ENCODE assay signal across 13 cellular contexts in the genomic region with DNA sequence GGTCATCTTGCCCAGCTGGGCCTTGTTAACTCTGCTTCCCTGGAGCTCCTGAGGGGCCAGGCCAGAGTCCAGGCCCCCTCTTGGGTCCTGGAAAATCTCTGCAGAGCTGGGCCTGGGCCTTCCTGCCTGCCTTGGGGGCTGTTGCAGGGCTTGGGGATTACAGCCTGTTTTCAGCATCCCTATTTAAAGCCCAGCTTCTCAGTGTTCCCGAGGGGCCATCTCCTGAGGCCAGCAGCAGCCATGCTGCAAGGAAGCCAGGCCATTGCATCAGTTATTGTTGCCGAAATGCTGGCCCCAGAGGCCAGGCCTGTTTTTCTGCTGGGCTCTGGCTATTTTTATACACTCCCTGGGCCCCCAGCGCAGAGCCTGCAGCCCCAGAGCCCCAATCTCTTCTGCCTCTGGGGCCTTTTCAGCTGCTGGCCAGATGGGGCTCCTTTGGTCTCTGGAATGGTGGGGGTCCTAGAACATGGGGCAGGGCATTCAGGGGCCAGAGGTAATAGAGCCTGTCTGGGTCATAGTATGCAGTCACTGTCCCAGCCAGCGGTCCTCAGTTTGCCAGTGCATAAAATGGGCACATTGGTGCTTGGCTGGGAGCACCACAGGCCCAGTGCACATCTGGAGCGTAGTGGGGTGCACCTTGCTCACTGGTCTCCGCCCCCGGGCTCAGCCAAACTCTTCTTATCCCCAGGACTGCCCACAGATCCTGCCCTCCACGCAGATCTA. TPM values are rescaled to one million over a fixed set of nuclear protein-coding genes. Genes with fewer than 3 reads are reported as not detected.
DNase-seq lines count a peak whose midpoint lies in the region; ATAC-seq, FAIRE-seq and TF ChIP-seq lines count a peak whose summit lies in the region.
"Had no signal": no experiment of that assay in that cellular context is flagged by ENCODE, and none has a peak within 500 bp of the region (broad histone marks: within the 10 kb centered on the region; RNA-seq: fewer than 3 reads in every experiment).

No MANE protein-coding gene starts in this region.

- H4K12ac ChIP-seq in trophoblast cell (ENCODE audit: low read depth, low read length), result no peak overlapping the region

- no peaks in the 10 kb centered on the region for H3K27me3 Mint-ChIP-seq in CD4-positive, alpha-beta T cell
- H3K27me3 Mint-ChIP-seq in CD8-positive, alpha-beta memory T cell, result no peaks in the 10 kb centered on the region
- H3K27me3 Mint-ChIP-seq: activated naive CD4-positive, alpha-beta T cell treated with anti-CD3 and anti-CD28 coated beads, Interleukin-2, amount 50 U/mL, for 24 hours; naive thymus-derived CD8-positive, alpha-beta T cell had no signal

- H3K14ac ChIP-seq in trophoblast cell (ENCODE audit: low read length), result no peak overlapping the region

- H3K4ac ChIP-seq in trophoblast cell (ENCODE audit: low read depth, low read length), result no peak overlapping the region

- no peak overlapping the region for H3K9ac ChIP-seq in trophoblast cell (ENCODE audit: low read length)

- no peaks in the 10 kb centered on the region for H3K79me2 ChIP-seq in trophoblast cell (ENCODE audit: control insufficient read depth, insufficient read depth, low read length, poor library complexity)

- peaks cover 58 to 70% of the 10 kb centered on the region in 2 experiments for H3K36me3 ChIP-seq in trophoblast cell (ENCODE audit: control insufficient read depth in 1 of 2, insufficient read depth in 2 of 2, low read length in 2 of 2)
- no peaks in the 10 kb centered on the region for H3K36me3 ChIP-seq in CD8-positive, alpha-beta memory T cell (ENCODE audit: insufficient read depth, low read length)

- peaks cover 2% of the 10 kb centered on the region for H3K9me3 ChIP-seq in trophoblast cell (ENCODE audit: insufficient read depth, low read depth, low read length)
- no peaks in the 10 kb centered on the region for H3K9me3 ChIP-seq in CD4-positive, alpha-beta T cell (ENCODE audit: control insufficient read depth, low read length)
- no peaks in the 10 kb centered on the region for H3K9me3 ChIP-seq in CD8-positive, alpha-beta memory T cell (ENCODE audit: low read length)
- H3K9me3 ChIP-seq: sigmoid colon had no signal

- H2BK12ac ChIP-seq in trophoblast cell (ENCODE audit: low read length), result no peak overlapping the region

- H3K27me3 ChIP-seq in trophoblast cell (ENCODE audit: insufficient read depth, low read length), result no peaks in the 10 kb centered on the region
- H3K27me3 ChIP-seq in CD4-positive, alpha-beta T cell (ENCODE audit: control insufficient read depth, insufficient read depth, low read length), result no peaks in the 10 kb centered on the region
- no peaks in the 10 kb centered on the region for H3K27me3 ChIP-seq in CD8-positive, alpha-beta memory T cell (ENCODE audit: insufficient read depth, low read length, poor library complexity, severe bottlenecking)
- H3K27me3 ChIP-seq: dorsolateral prefrontal cortex, sigmoid colon had no signal

- peaks cover 0 to 5% of the 10 kb centered on the region in 2 donors for H3K36me3 Mint-ChIP-seq in activated naive CD4-positive, alpha-beta T cell treated with anti-CD3 and anti-CD28 coated beads, Interleukin-2, amount 50 U/mL, for 72 hours
- H3K36me3 Mint-ChIP-seq in CD4-positive, alpha-beta T cell (ENCODE audit: low read depth), result peaks cover 15% of the 10 kb centered on the region
- H3K36me3 Mint-ChIP-seq in CD8-positive, alpha-beta memory T cell, result peaks cover 0 to 36% (median 0%) of the 10 kb centered on the region in 3 donors

- POLR2A ChIA-PET in CD4-positive, alpha-beta T cell (lab: Charles Lee), result no interaction called here
- POLR2A ChIA-PET in CD8-positive, alpha-beta memory T cell (lab: Charles Lee), result no interaction called here

- H2BK120ac ChIP-seq in trophoblast cell (ENCODE audit: insufficient read depth, low read length, poor library complexity), result peak overlapping the region; percentile 29

- no peaks in the 10 kb centered on the region for H3K9me3 Mint-ChIP-seq in activated naive CD4-positive, alpha-beta T cell treated with anti-CD3 and anti-CD28 coated beads, Interleukin-2, amount 50 U/mL, for 72 hours
- no peaks in the 10 kb centered on the region for H3K9me3 Mint-ChIP-seq in CD4-positive, alpha-beta T cell
- H3K9me3 Mint-ChIP-seq in CD8-positive, alpha-beta memory T cell, result no peaks in the 10 kb centered on the region
- H3K9me3 Mint-ChIP-seq: activated naive CD4-positive, alpha-beta T cell treated with anti-CD3 and anti-CD28 coated beads, Interleukin-2, amount 50 U/mL, for 24 hours; naive thymus-derived CD8-positive, alpha-beta T cell had no signal

- ATAC-seq in activated naive CD4-positive, alpha-beta T cell treated with anti-CD3 and anti-CD28 coated beads, Interleukin-2, amount 50 U/mL, for 72 hours, result no peak
- ATAC-seq in CD4-positive, alpha-beta T cell (ENCODE audit: poor library complexity), result no peak
- ATAC-seq: naive thymus-derived CD8-positive, alpha-beta T cell had no signal

- H3K4me2 ChIP-seq in trophoblast cell (ENCODE audit: low read length), result no peak overlapping the region

- H3K79me1 ChIP-seq in trophoblast cell (ENCODE audit: low read length), result peaks cover 4% of the 10 kb centered on the region

- no peak for TF ChIP-seq CTCF in D721Med (IDR thresholded peaks at IDR 0.05; ENCODE audit: insufficient read depth, missing control alignments)
- TF ChIP-seq CTCF in CD4-positive, alpha-beta T cell (IDR thresholded peaks at IDR 0.05), result no peak

- H3K4me3 Mint-ChIP-seq in CD4-positive, alpha-beta T cell, result no peak overlapping the region
- H3K4me3 Mint-ChIP-seq in CD8-positive, alpha-beta memory T cell, result no peak overlapping the region
- H3K4me3 Mint-ChIP-seq: activated naive CD4-positive, alpha-beta T cell treated with anti-CD3 and anti-CD28 coated beads, Interleukin-2, amount 50 U/mL, for 24 hours; naive thymus-derived CD8-positive, alpha-beta T cell had no signal

- H2BK5ac ChIP-seq in trophoblast cell (ENCODE audit: low read depth, low read length, poor library complexity), result no peak overlapping the region

- H3K23ac ChIP-seq in trophoblast cell (ENCODE audit: low read length), result no peak overlapping the region

- intact Hi-C loops in CD4-positive, alpha-beta T cell (cut with DNase I, micrococcal nuclease), result no loop called here

- FAIRE-seq in D721Med (lab: Jason Lieb, UNC), result no peak

- no peak overlapping the region for H3K27ac Mint-ChIP-seq in activated naive CD4-positive, alpha-beta T cell treated with anti-CD3 and anti-CD28 coated beads, Interleukin-2, amount 50 U/mL, for 72 hours
- H3K27ac Mint-ChIP-seq in CD4-positive, alpha-beta T cell, result no peak overlapping the region
- no peak overlapping the region for H3K27ac Mint-ChIP-seq in CD8-positive, alpha-beta memory T cell
- H3K27ac Mint-ChIP-seq: activated naive CD4-positive, alpha-beta T cell treated with anti-CD3 and anti-CD28 coated beads, Interleukin-2, amount 50 U/mL, for 24 hours had no signal

- DNase-seq in D721Med (ENCODE audit: insufficient read length, low spot score) (peak; percentile 50), OCI-M1 (lab: John Stamatoyannopoulos, UW) (peak; percentile 4), fibroblast of gingiva (ENCODE audit: low read depth) (peak; percentile 92), trophoblast cell (peak; percentile 17 to 47), GF-D8 (lab: John Stamatoyannopoulos, UW) (no peak)
- no peak for DNase-seq in activated naive CD4-positive, alpha-beta T cell treated with anti-CD3 and anti-CD28 coated beads, Interleukin-2, amount 50 U/mL, for 72 hours (ENCODE audit: low spot score in 2 of 2)
- no peak for DNase-seq in CD4-positive, alpha-beta T cell
- DNase-seq in CD8-positive, alpha-beta memory T cell, result no peak
- DNase-seq: dorsolateral prefrontal cortex; kidney glomerular epithelial cell; naive thymus-derived CD8-positive, alpha-beta T cell; sigmoid colon had no signal

- no peak overlapping the region for H3K27ac ChIP-seq in trophoblast cell (ENCODE audit: low read depth, low read length)
- no peak overlapping the region for H3K27ac ChIP-seq in CD4-positive, alpha-beta T cell (ENCODE audit: low read depth, low read length)
- H3K27ac ChIP-seq in CD8-positive, alpha-beta memory T cell (ENCODE audit: low read depth, low read length), result no peak overlapping the region
- H3K27ac ChIP-seq: sigmoid colon had no signal

- WGBS in trophoblast cell (ENCODE audit: extremely low coverage, insufficient coverage, insufficient read length), result no CpG with 5 or more reads among the region's 8 CpGs

- no peaks in the 10 kb centered on the region for H3K4me1 ChIP-seq in trophoblast cell (ENCODE audit: control insufficient read depth in 1 of 2, insufficient read depth in 2 of 2, low read length in 2 of 2)
- no peaks in the 10 kb centered on the region for H3K4me1 ChIP-seq in CD8-positive, alpha-beta memory T cell (ENCODE audit: insufficient read depth, low read length)
- H3K4me1 ChIP-seq: sigmoid colon had no signal

- H2AFZ ChIP-seq in trophoblast cell (ENCODE audit: insufficient read depth, low read length, poor library complexity), result no peak overlapping the region

- no peaks in the 10 kb centered on the region for H3K4me1 Mint-ChIP-seq in CD4-positive, alpha-beta T cell (ENCODE audit: low read depth)
- H3K4me1 Mint-ChIP-seq in CD8-positive, alpha-beta memory T cell, result no peaks in the 10 kb centered on the region
- H3K4me1 Mint-ChIP-seq: activated naive CD4-positive, alpha-beta T cell treated with anti-CD3 and anti-CD28 coated beads, Interleukin-2, amount 50 U/mL, for 24 hours had no signal

- no peak overlapping the region for H3K4me3 ChIP-seq in trophoblast cell (ENCODE audit: low read depth, low read length)
- H3K4me3 ChIP-seq in CD8-positive, alpha-beta memory T cell (ENCODE audit: low read length), result no peak overlapping the region
- H3K4me3 ChIP-seq: dorsolateral prefrontal cortex, sigmoid colon had no signal

- no peak overlapping the region for H3K18ac ChIP-seq in trophoblast cell (ENCODE audit: low read length)

- CTCF ChIA-PET in CD4-positive, alpha-beta T cell (lab: Charles Lee), result no interaction called here
- CTCF ChIA-PET in CD8-positive, alpha-beta memory T cell (lab: Charles Lee), result interaction anchor here (1.0 kb wide), 1 partner anchor 29 kb away, joined by 3 read pairs; the partner anchor contains the start of gene PLXNA1

- no peak overlapping the region for H2AK5ac ChIP-seq in trophoblast cell (ENCODE audit: low read length)

- H4K91ac ChIP-seq in trophoblast cell (ENCODE audit: low read depth, low read length), result peak overlapping the region; percentile 33

- H4K8ac ChIP-seq in trophoblast cell (ENCODE audit: low read depth, low read length), result no peak overlapping the region

RNA-seq across cellular contexts. Expression of gene PLXNA1, which starts 28.5 kb away (rescaled TPM):
- polyA plus RNA-seq in trophoblast cell (2013), result 32.2 and 33.7 TPM in 2 replicates
- total RNA-seq in activated naive CD4-positive, alpha-beta T cell treated with anti-CD3 and anti-CD28 coated beads, Interleukin-2, amount 50 U/mL, for 72 hours, result 1 to 10 TPM; 2.1 to 7.6 TPM
- 10 to 100 TPM in 1 of 2 experiments, 1 to 10 TPM in 1; 9.8 to 10.6 TPM for total RNA-seq in CD4-positive, alpha-beta T cell
- total RNA-seq in CD8-positive, alpha-beta memory T cell, result 10 to 100 TPM; 14.4 to 15.9 TPM
- 1.0 TPM for polyA plus RNA-seq in CD8-positive, alpha-beta memory T cell

Comparison
In these comparisons a context has a peak if more than half of its experiments do, and no peak if none do; other contexts are left out.
1. DNase-seq: peak in D721Med (single experiment), OCI-M1 (single experiment), fibroblast of gingiva (single experiment) and trophoblast cell (2 of 2); none in activated naive CD4-positive, alpha-beta T cell treated with anti-CD3 and anti-CD28 coated beads, Interleukin-2, amount 50 U/mL, for 72 hours (0 of 2), CD4-positive, alpha-beta T cell (0 of 10), GF-D8 (single experiment) and CD8-positive, alpha-beta memory T cell (0 of 5).